19 cellular contexts compared by ENCODE assay signal in genomic region chr6:168053957-168054471, GRCh38. TPM values are rescaled to one million over a fixed set of nuclear protein-coding genes. Genes with fewer than 3 reads are reported as not detected.
A peak's percentile ranks its signal among the peaks of the same experiment; 100 is the strongest.
DNase-seq lines count a peak whose midpoint lies in the region; ATAC-seq and TF ChIP-seq lines count a peak whose summit lies in the region.
"Had no signal": no experiment of that assay in that cellular context is flagged by ENCODE, and none has a peak within 500 bp of the region (broad histone marks: within the 10 kb centered on the region; RNA-seq: fewer than 3 reads in every experiment).

No MANE protein-coding gene starts in this region.

- H3K27ac ChIP-seq in GM23338 (ENCODE audit: low read depth) (no peak overlapping the region), right cardiac atrium (ENCODE audit: low read length) (no peak overlapping the region), spleen (no peak overlapping the region), Peyer's patch (no peak overlapping the region)
- H3K27ac ChIP-seq: 22Rv1 had no signal

- H3K4me1 Mint-ChIP-seq in GM23338, result no peaks in the 10 kb centered on the region

- ATAC-seq in Right ventricle myocardium inferior, result no peak
- ATAC-seq in left cardiac atrium, result no peak
- ATAC-seq in GM23338, result no peak
- ATAC-seq in right cardiac atrium, result no peak
- ATAC-seq: HCT116 had no signal

- H4K20me1 ChIP-seq in GM23338 (replicated peaks; ENCODE audit: insufficient read depth), result no peaks in the 10 kb centered on the region

- DNase-seq in Right ventricle myocardium inferior (ENCODE audit: missing footprints), result peak; percentile 32
- no peak for DNase-seq in left cardiac atrium
- no peak for DNase-seq in GM23338 (ENCODE audit: low spot score)
- peak in 2 of 3 donors; percentile 40 to 61 for DNase-seq in right cardiac atrium
- peak; percentile 78 for DNase-seq in spleen
- DNase-seq in cortex of kidney (lab: John Stamatoyannopoulos, UW), result no peak
- no peak for DNase-seq in Peyer's patch
- no peak for DNase-seq in C1 segment of cervical spinal cord (lab: John Stamatoyannopoulos, UW)
- DNase-seq: Calu3; CD4-positive, alpha-beta T cell; DMS 273 treated with DMSO at 0.1 percent for 48 hours; IMR-90; KBM-7 had no signal

- WGBS in right cardiac atrium, result 92% methylated on average over 14 of the region's 14 CpGs
- WGBS in spleen, 5 donors, result 90 to 96% (median 92%) methylated on average over 7 to 14 of the region's 14 CpGs

- intact Hi-C loops in Right ventricle myocardium inferior (cut with DNase I), result no loop called here
- intact Hi-C loops in left cardiac atrium (cut with DNase I), result no loop called here
- intact Hi-C loops in right cardiac atrium (cut with DNase I), result no loop called here
- intact Hi-C loops in spleen (cut with DNase I; ENCODE audit: low total_unique reads), result no loop called here

- no peak overlapping the region for H3K27ac Mint-ChIP-seq in GM23338
- H3K27ac Mint-ChIP-seq: CD4-positive, alpha-beta T cell had no signal

- H3K36me3 ChIP-seq in GM23338 (ENCODE audit: insufficient read depth), result no peaks in the 10 kb centered on the region
- no peaks in the 10 kb centered on the region for H3K36me3 ChIP-seq in spleen
- no peaks in the 10 kb centered on the region for H3K36me3 ChIP-seq in Peyer's patch

- no peaks in the 10 kb centered on the region for H3K79me2 ChIP-seq in GM23338 (replicated peaks; ENCODE audit: insufficient read depth)

- H3K4me3 ChIP-seq in GM23338 (no peak overlapping the region), right cardiac atrium (ENCODE audit: low read length) (no peak overlapping the region), spleen (no peak overlapping the region), Peyer's patch (no peak overlapping the region)

- no peak for TF ChIP-seq POLR2A in spleen (IDR thresholded peaks at IDR 0.05)
- TF ChIP-seq POLR2A in Peyer's patch (IDR thresholded peaks at IDR 0.05), result no peak

- no peaks in the 10 kb centered on the region for H3K9me2 ChIP-seq in GM23338 (ENCODE audit: insufficient read depth)

- no peaks in the 10 kb centered on the region for H3K9me3 Mint-ChIP-seq in GM23338
- H3K9me3 Mint-ChIP-seq: CD4-positive, alpha-beta T cell had no signal

- H3K9me3 ChIP-seq in right cardiac atrium (ENCODE audit: control insufficient read depth, low read length), result no peaks in the 10 kb centered on the region
- H3K9me3 ChIP-seq in spleen, result no peaks in the 10 kb centered on the region
- no peaks in the 10 kb centered on the region for H3K9me3 ChIP-seq in Peyer's patch

- H3F3A ChIP-seq in GM23338 (replicated peaks; ENCODE audit: low read depth), result no peaks in the 10 kb centered on the region

- no peaks in the 10 kb centered on the region for H3K36me3 Mint-ChIP-seq in GM23338 (ENCODE audit: low read depth)

- H3K4me1 ChIP-seq in GM23338 (ENCODE audit: insufficient read depth) (no peaks in the 10 kb centered on the region), right cardiac atrium (ENCODE audit: control insufficient read depth, insufficient read depth, low read length) (peaks cover 7% of the 10 kb centered on the region), spleen (peaks cover 0 to 3% (median 0%) of the 10 kb centered on the region in 6 donors), Peyer's patch (no peaks in the 10 kb centered on the region)

- H2AFZ ChIP-seq in GM23338, result peak overlapping the region; percentile 56; the same call in 1 of the 2 replicates

- H3K27me3 ChIP-seq in GM23338 (ENCODE audit: insufficient read depth) (no peaks in the 10 kb centered on the region), right cardiac atrium (ENCODE audit: control insufficient read depth, insufficient read depth) (no peaks in the 10 kb centered on the region), spleen (replicated peaks in 1 of 7) (no peaks in the 10 kb centered on the region), Peyer's patch (no peaks in the 10 kb centered on the region)

- peaks cover 10% of the 10 kb centered on the region for H3K27me3 Mint-ChIP-seq in GM23338 (ENCODE audit: insufficient read depth, low read depth, poor library complexity)
- H3K27me3 Mint-ChIP-seq: CD4-positive, alpha-beta T cell had no signal

- TF ChIP-seq CTCF in GM23338 (conservative IDR thresholded peaks at IDR 0.05; ENCODE audit: low read depth in 2 of 2) (no peak), spleen (IDR thresholded peaks at IDR 0.05 in 8 of 11, conservative IDR thresholded peaks at IDR 0.05 in 3 of 11) (no peak), Peyer's patch (IDR thresholded peaks at IDR 0.05) (no peak)

- no peak overlapping the region for H3K4me2 ChIP-seq in GM23338

- H3K4me3 Mint-ChIP-seq in GM23338, result no peak overlapping the region
- H3K4me3 Mint-ChIP-seq: CD4-positive, alpha-beta T cell had no signal

TF ChIP-seq in GM23338, 12 proteins besides CTCF, POLR2A, EP300 and RAD21 (continues in another document):
- TF ChIP-seq REST (IDR thresholded peaks at IDR 0.05; ENCODE audit: unreplicated experiment) (no peak), NANOG (IDR thresholded peaks at IDR 0.05; ENCODE audit: borderline replicate concordance) (no peak), STAT1 (IDR thresholded peaks at IDR 0.05; ENCODE audit: unreplicated experiment) (no peak), ZNF331 (CRISPR knock-in tag; IDR thresholded peaks at IDR 0.05; ENCODE audit: low read depth) (no peak), JUNB (IDR thresholded peaks at IDR 0.05; ENCODE audit: unreplicated experiment) (no peak), ZNF114 (CRISPR knock-in tag; IDR thresholded peaks at IDR 0.05) (no peak), EZH2phosphoT487 (IDR thresholded peaks at IDR 0.05; ENCODE audit: unreplicated experiment) (no peak), EZH2 (IDR thresholded peaks at IDR 0.05; ENCODE audit: low read depth, unreplicated experiment) (no peak), ETS1 (IDR thresholded peaks at IDR 0.05) (no peak)

RNA-seq across cellular contexts. Expression of gene FRMD1, which starts 25.0 kb away (rescaled TPM):
- total RNA-seq in Right ventricle myocardium inferior, result 0.41 TPM
- total RNA-seq in left cardiac atrium, result under 1 TPM; 0.18 to 0.79 TPM
- total RNA-seq in GM23338 (2014; rRNA removed; shearing (Covaris generic)), result 1.0 TPM in 2 replicates
- polyA plus RNA-seq in GM23338 (2016; fragmentation: Nextera tagmentation; extraction: Ambion mirVana), result 2.0 and 2.1 TPM in 2 replicates
- under 1 TPM in 1 of 4 donors, not detected in 3; 0.31 TPM for total RNA-seq in right cardiac atrium
- polyA plus RNA-seq in right cardiac atrium, result 0.07 TPM
- 1 to 10 TPM in 6 of 7 donors, under 1 TPM in 1; 0.59 to 9.5 (median 1.5) TPM for total RNA-seq in spleen
- 1 to 10 TPM in 1 of 3 donors, under 1 TPM in 2; 0.14 to 3.1 (median 0.33) TPM for polyA plus RNA-seq in spleen
- total RNA-seq in Peyer's patch, result 10 to 100 TPM in 3 of 4 donors, 1 to 10 TPM in 1; 1.7 to 28.7 (median 15.7) TPM
- total RNA-seq: A673; Calu3; CD4-positive, alpha-beta T cell; Daoy; H4; IMR-90 had no signal
- polyA plus RNA-seq: BJ, IMR-90 had no signal

RNA-seq across cellular contexts. Expression of gene KIF25, which starts 56.5 kb away (rescaled TPM):
- not detected for total RNA-seq in Right ventricle myocardium inferior
- total RNA-seq in left cardiac atrium, result under 1 TPM; 0.34 to 0.44 TPM
- total RNA-seq in GM23338 (2014; rRNA removed; shearing (Covaris generic)), result 0.69 and 1.5 TPM in 2 replicates
- 0.76 and 0.92 TPM in 2 replicates for polyA plus RNA-seq in GM23338 (2016; fragmentation: Nextera tagmentation; extraction: Ambion mirVana)
- under 1 TPM in 1 of 4 donors, not detected in 3; 0.29 TPM for total RNA-seq in right cardiac atrium
- 0.25 TPM for polyA plus RNA-seq in right cardiac atrium
- 1 to 10 TPM in 1 of 7 donors, under 1 TPM in 3, not detected in 3; 0.32 to 1.7 (median 0.47) TPM for total RNA-seq in spleen
- polyA plus RNA-seq in spleen, result 1 to 10 TPM in 1 of 3 donors, under 1 TPM in 2; 0.49 to 1.1 (median 0.51) TPM
- total RNA-seq in Peyer's patch, result not detected
- total RNA-seq: Calu3; CD4-positive, alpha-beta T cell; Daoy; IMR-90 had no signal
- polyA plus RNA-seq: BJ, IMR-90 had no signal

Comparison
In these comparisons a context has a peak if more than half of its experiments do, and no peak if none do; other contexts are left out.
1. DNase-seq: peak in Right ventricle myocardium inferior (single experiment), right cardiac atrium (2 of 3) and spleen (single experiment); none in left cardiac atrium (single experiment), GM23338 (single experiment), cortex of kidney (single experiment), Peyer's patch (0 of 3) and C1 segment of cervical spinal cord (0 of 14).